In the genomic region with DNA sequence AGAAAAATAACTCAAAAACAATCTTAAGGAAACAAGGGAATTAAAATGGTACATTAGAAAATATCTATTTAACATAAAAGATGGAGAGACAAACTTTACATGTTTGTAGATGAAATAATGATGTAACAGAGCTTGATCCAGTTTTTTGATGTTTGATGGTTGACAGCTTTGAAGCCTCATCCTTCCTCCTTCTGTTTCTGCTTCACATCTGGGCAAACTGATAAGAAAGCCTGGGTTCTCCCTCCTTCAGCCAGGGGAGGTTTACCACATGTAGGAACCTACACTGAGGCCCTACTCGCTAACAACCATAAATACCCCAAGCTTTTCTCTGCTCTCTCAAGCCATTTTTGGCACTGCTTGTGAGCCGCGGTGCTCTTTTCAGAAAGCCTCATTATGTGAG, we compare ENCODE assay signal across 34 cellular contexts.
"Had no signal": no experiment of that assay in that cellular context is flagged by ENCODE, and none has a peak within 500 bp of the region (broad histone marks: within the 10 kb centered on the region; RNA-seq: fewer than 3 reads in every experiment).

No MANE protein-coding gene starts in this region.

- H3K4me1 ChIP-seq: body of pancreas, right lobe of liver, vagina had no signal

- H3K27me3 ChIP-seq: body of pancreas, neutrophil, ovary, right lobe of liver, vagina had no signal

- DNase-seq: activated B cell treated with CpG ODN at 0.5 μM for 24 hours; activated naive CD4-positive, alpha-beta T cell; activated T-cell treated with anti-CD3 and anti-CD28 coated beads for 4 hours; activated T-cell treated with anti-CD3 and anti-CD28 coated beads, Interleukin-2, amount 50 U/mL, for 72 hours; anterior cingulate cortex; body of pancreas; dermis blood vessel endothelial cell; effector CD4-positive, alpha-beta T cell; foreskin fibroblast; head of caudate nucleus; hypothalamus; immature natural killer cell; kidney; left colon; mammary epithelial cell; ovary; right lobe of liver; stimulated activated CD4-positive, alpha-beta T cell treated with anti-CD3 and anti-CD28 coated beads, Interleukin-1b, Interleukin-23, amount 100 ng/mL, for 48 hours; stimulated activated CD4-positive, alpha-beta T cell treated with anti-CD3 and anti-CD28 coated beads, Interleukin-4, amount 100 ng/mL, for 4 hours; stimulated activated CD8-positive, alpha-beta memory T cell treated with anti-CD3 and anti-CD28 coated beads, Interleukin-4, amount 100 ng/mL, for 48 hours; stimulated activated naive CD8-positive, alpha-beta T cell treated with anti-CD3 and anti-CD28 coated beads, Interleukin-15, amount 100 ng/mL, for 72 hours; substantia nigra; T-helper 9 cell had no signal

- H3K36me3 Mint-ChIP-seq: stimulated activated memory B cell treated with anti-CD40 and anti-IgM and Interleukin-4, amounts not matched to agents 10 μg/mL and 1 μg/mL and 100 μg/mL, for 72 hours; type B pancreatic cell had no signal

- H3K4me3 ChIP-seq: body of pancreas, ovary, right lobe of liver, skin epidermis, vagina had no signal

- H3K27ac Mint-ChIP-seq: activated B cell treated with CpG ODN at 0.5 μM for 24 hours; activated naive CD4-positive, alpha-beta T cell treated with anti-CD3 and anti-CD28 coated beads, Interleukin-2, amount 50 U/mL, for 72 hours; activated T-cell treated with anti-CD3 and anti-CD28 coated beads, Interleukin-2, amount 50 U/mL, for 72 hours; immature natural killer cell; nephron; progenitor cell of endocrine pancreas; stimulated activated memory B cell treated with anti-CD40 and anti-IgM and Interleukin-4, amounts not matched to agents 10 μg/mL and 1 μg/mL and 100 μg/mL, for 72 hours; stimulated activated naive CD8-positive, alpha-beta T cell treated with anti-CD3 and anti-CD28 coated beads, Interleukin-15, amount 100 ng/mL, for 72 hours; T-helper 1 cell treated with Interleukin-12 subunit alpha and Interleukin-12 subunit beta and Interleukin-4 antibody, amounts not matched to agents 30 μg/mL and 1 μg/mL, for 36 hours; type B pancreatic cell had no signal

- H3K27ac ChIP-seq: body of pancreas, neutrophil, ovary, right lobe of liver, skin epidermis, vagina had no signal

- ATAC-seq: activated naive CD4-positive, alpha-beta T cell treated with anti-CD3 and anti-CD28 coated beads, Interleukin-2, amount 50 U/mL, for 72 hours; activated T-cell treated with anti-CD3 and anti-CD28 coated beads, Interleukin-2, amount 50 U/mL, for 72 hours; body of pancreas; left colon; right lobe of liver; stimulated activated memory B cell treated with anti-CD40 and anti-IgM and Interleukin-4, amounts not matched to agents 10 μg/mL and 1 μg/mL and 100 μg/mL, for 72 hours; stimulated activated naive CD8-positive, alpha-beta T cell treated with anti-CD3 and anti-CD28 coated beads, Interleukin-15, amount 100 ng/mL, for 72 hours had no signal

- H3K9me3 ChIP-seq: neutrophil, vagina had no signal

- H3K27me3 Mint-ChIP-seq: activated B cell treated with CpG ODN at 0.5 μM for 24 hours; stimulated activated naive CD8-positive, alpha-beta T cell treated with anti-CD3 and anti-CD28 coated beads, Interleukin-15, amount 100 ng/mL, for 72 hours; type B pancreatic cell had no signal

- H3K4me1 Mint-ChIP-seq: activated B cell treated with CpG ODN at 0.5 μM for 24 hours; nephron; stimulated activated memory B cell treated with anti-CD40 and anti-IgM and Interleukin-4, amounts not matched to agents 10 μg/mL and 1 μg/mL and 100 μg/mL, for 72 hours had no signal

- H3K36me3 ChIP-seq: neutrophil, ovary, right lobe of liver, vagina had no signal

- FAIRE-seq: colon, endometrium, kidney had no signal

- H3K4me3 Mint-ChIP-seq: activated B cell treated with CpG ODN at 0.5 μM for 24 hours; activated T-cell treated with anti-CD3 and anti-CD28 coated beads, Interleukin-2, amount 50 U/mL, for 72 hours; immature natural killer cell; nephron; stimulated activated memory B cell treated with anti-CD40 and anti-IgM and Interleukin-4, amounts not matched to agents 10 μg/mL and 1 μg/mL and 100 μg/mL, for 72 hours; stimulated activated naive CD8-positive, alpha-beta T cell treated with anti-CD3 and anti-CD28 coated beads, Interleukin-15, amount 100 ng/mL, for 72 hours; T-helper 1 cell treated with Interleukin-12 subunit alpha and Interleukin-12 subunit beta and Interleukin-4 antibody, amounts not matched to agents 30 μg/mL and 1 μg/mL, for 36 hours; type B pancreatic cell had no signal
